ENCODE assay signal across 14 cellular contexts in genomic region chr14:99779751-99780150, GRCh38. TPM values are rescaled to one million over a fixed set of nuclear protein-coding genes. Genes with fewer than 3 reads are reported as not detected.
A peak's percentile ranks its signal among the peaks of the same experiment; 100 is the strongest.
DNase-seq lines count a peak whose midpoint lies in the region; ATAC-seq and TF ChIP-seq lines count a peak whose summit lies in the region.
"Had no signal": no experiment of that assay in that cellular context is flagged by ENCODE, and none has a peak within 500 bp of the region (broad histone marks: within the 10 kb centered on the region; RNA-seq: fewer than 3 reads in every experiment).

No MANE protein-coding gene starts in this region.

- no peaks in the 10 kb centered on the region for H3F3A ChIP-seq in PC-3 (ENCODE audit: low read length, unreplicated experiment)

- H3K4me1 ChIP-seq in PC-3 (ENCODE audit: insufficient read depth, low read length) (peaks cover 27% of the 10 kb centered on the region), right cardiac atrium (ENCODE audit: control insufficient read depth, insufficient read depth, low read length) (peaks cover 3% of the 10 kb centered on the region)

- peak overlapping the region; percentile 12 for H3K27ac Mint-ChIP-seq in chondrocyte (ENCODE audit: unreplicated experiment)
- H3K27ac Mint-ChIP-seq: IgD-negative memory B cell had no signal

- H3K27me3 ChIP-seq in PC-3 (ENCODE audit: low read length) (no peaks in the 10 kb centered on the region), right cardiac atrium (ENCODE audit: control insufficient read depth, insufficient read depth) (no peaks in the 10 kb centered on the region)

- H3K4me2 ChIP-seq in PC-3 (ENCODE audit: low read length), result peak overlapping the region; percentile 52

- peaks cover 16% of the 10 kb centered on the region for H3K9me3 Mint-ChIP-seq in chondrocyte (ENCODE audit: low read depth)

- no peaks in the 10 kb centered on the region for H3K9me3 ChIP-seq in PC-3 (ENCODE audit: low read length)
- no peaks in the 10 kb centered on the region for H3K9me3 ChIP-seq in right cardiac atrium (ENCODE audit: control insufficient read depth, low read length)

- 0 out of 2 replicates have a peak, but pooled peaks have one; percentile 19 for TF ChIP-seq CTCF in PC-3 (conservative IDR thresholded peaks at IDR 0.05; ENCODE audit: low read depth, low read length)
- TF ChIP-seq CTCF in chondrocyte (IDR thresholded peaks at IDR 0.05), result peak; percentile 19

- H3K36me3 ChIP-seq in PC-3 (ENCODE audit: low read depth, low read length), result no peaks in the 10 kb centered on the region

- H3K36me3 Mint-ChIP-seq in chondrocyte (ENCODE audit: low read depth), result peaks cover 5% of the 10 kb centered on the region
- H3K36me3 Mint-ChIP-seq: IgD-negative memory B cell had no signal

- no peak overlapping the region for H3K4me3 ChIP-seq in PC-3 (ENCODE audit: low read length)
- H3K4me3 ChIP-seq in right cardiac atrium (ENCODE audit: low read length), result no peak overlapping the region

- H3K9me2 ChIP-seq in PC-3 (replicated peaks; ENCODE audit: low read length), result no peaks in the 10 kb centered on the region

- H3K79me2 ChIP-seq in PC-3 (ENCODE audit: low read length), result no peaks in the 10 kb centered on the region

- peak; percentile 76 for DNase-seq in EH (ENCODE audit: low read depth)
- peak; percentile 90 for DNase-seq in PC-3
- no peak for DNase-seq in chondrocyte (ENCODE audit: low spot score)
- DNase-seq in kidney tubule cell (ENCODE audit: low spot score), result peak; percentile 96
- no peak for DNase-seq in right cardiac atrium
- DNase-seq in NCI-H82 treated with DMSO at 0.1 percent for 48 hours (lab: John Stamatoyannopoulos, UW; ENCODE audit: unreplicated experiment), result no peak
- DNase-seq: activated naive CD4-positive, alpha-beta T cell; effector CD8-positive, alpha-beta T cell; NCI-H1105; small intestine; stimulated activated naive CD4-positive, alpha-beta T cell treated with Interleukin-2 at 50 U/mL for 16 hours had no signal

- H2AFZ ChIP-seq in PC-3 (ENCODE audit: low read length), result peak overlapping the region; percentile 6; the same call in 1 of the 2 replicates

- H3K9ac ChIP-seq in PC-3 (ENCODE audit: low read length), result no peak overlapping the region

- H3K4me3 Mint-ChIP-seq in chondrocyte (ENCODE audit: unreplicated experiment), result no peak overlapping the region

- 95% methylated on average over 1 of the region's 1 CpG for WGBS in right cardiac atrium

- CTCF ChIA-PET in PC-3 (lab: Charles Lee), result no interaction called here

- ATAC-seq in PC-3 (peak; percentile 90), HG02571 (IDR thresholded peaks at IDR 0.05; ENCODE audit: unreplicated experiment) (no peak), GM21576 (IDR thresholded peaks at IDR 0.05; ENCODE audit: unreplicated experiment) (no peak), right cardiac atrium (no peak)

- H3K27ac ChIP-seq in PC-3 (ENCODE audit: low read length) (peak overlapping the region; percentile 62), right cardiac atrium (ENCODE audit: low read length) (no peak overlapping the region)

- intact Hi-C loops in PC-3 (cut with micrococcal nuclease), result no loop called here
- intact Hi-C loops in right cardiac atrium (cut with DNase I), result no loop called here

- H3K27me3 Mint-ChIP-seq in chondrocyte (ENCODE audit: low read depth), result no peaks in the 10 kb centered on the region

- peaks cover 4% of the 10 kb centered on the region for H3K4me1 Mint-ChIP-seq in chondrocyte (ENCODE audit: low read depth)
- H3K4me1 Mint-ChIP-seq: IgD-negative memory B cell had no signal

- BruUV-seq in PC-3 (replicated peaks; lab: Mats Ljungman, UMichigan), result no TSS peak

- POLR2A ChIA-PET in PC-3 (lab: Charles Lee; ENCODE audit: unreplicated experiment), result no interaction called here

- H4K20me1 ChIP-seq in PC-3 (ENCODE audit: low read length), result no peaks in the 10 kb centered on the region

RNA-seq across cellular contexts. Expression of gene EML1, which starts 13.5 kb away (rescaled TPM):
- 12.0 TPM in 2 replicates for total RNA-seq in PC-3 (2014; rRNA removed)
- 36.4 to 61.0 TPM (median 39.6 TPM) in 3 replicates for total RNA-seq in chondrocyte
- total RNA-seq in right cardiac atrium, result 10 to 100 TPM; 32.5 to 39.1 (median 34.8) TPM
- polyA plus RNA-seq in right cardiac atrium, result 11.2 TPM
- polyA plus RNA-seq: IgD-negative memory B cell had no signal

Comparison
In these comparisons a context has a peak if more than half of its experiments do, and no peak if none do; other contexts are left out.
1. DNase-seq: peak in EH (single experiment), PC-3 (single experiment) and kidney tubule cell (single experiment); none in chondrocyte (single experiment), right cardiac atrium (0 of 3) and NCI-H82 treated with DMSO at 0.1 percent for 48 hours (single experiment).